ENCODE assay signal across 8 cellular contexts in the genomic region with DNA sequence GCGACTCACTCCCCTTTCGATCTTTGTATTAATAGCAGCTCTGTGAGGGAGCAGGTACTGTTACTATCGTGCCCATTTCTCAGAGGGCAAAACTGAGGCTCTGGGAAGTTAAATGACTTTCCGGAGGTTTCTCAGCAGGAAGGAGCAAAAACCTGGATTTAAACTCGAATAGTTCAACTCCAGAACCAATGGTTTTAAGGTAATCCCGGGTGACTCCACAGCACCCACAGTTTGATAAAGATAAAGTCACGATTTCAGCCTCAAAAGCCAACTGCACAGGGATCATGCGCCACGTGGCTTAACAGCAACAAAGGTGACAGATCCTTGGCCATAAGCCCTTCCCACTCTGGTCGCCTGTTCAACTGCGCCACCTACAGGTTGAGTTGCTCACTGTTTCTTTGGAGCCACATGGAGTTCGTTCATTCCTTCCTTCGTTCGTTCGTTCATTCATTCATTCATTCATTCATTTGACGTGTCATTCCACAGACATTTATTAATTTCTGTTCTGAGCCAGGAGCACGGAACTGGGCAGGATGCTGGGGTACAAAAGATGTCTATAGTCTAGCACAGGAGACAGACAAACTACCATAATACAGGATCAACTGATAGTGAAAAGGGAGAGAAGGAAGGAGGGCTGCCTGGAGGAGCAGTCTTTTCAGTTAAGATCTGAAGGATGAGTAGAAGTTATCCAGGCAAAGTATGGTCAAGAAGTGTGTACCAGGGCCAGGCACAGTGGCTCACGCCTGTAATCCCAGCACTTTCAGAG.
DNase-seq lines count a peak whose midpoint lies in the region; ATAC-seq and TF ChIP-seq lines count a peak whose summit lies in the region.

No MANE protein-coding gene starts in this region.

- H3K4me1 Mint-ChIP-seq in activated naive CD8-positive, alpha-beta T cell treated with anti-CD3 and anti-CD28 coated beads for 36 hours: peaks cover 5% of the 10 kb centered on the region

- TF ChIP-seq POLR2A in HCT116 (IDR thresholded peaks at IDR 0.05; ENCODE audit: borderline replicate concordance, extremely low read depth, insufficient read depth, insufficient read length): no peak

- DNase-seq in COLO829 (ENCODE audit: low spot score): peak; percentile 84
- DNase-seq in HCT116 (ENCODE audit: low read depth, low spot score): peak; percentile 82
- DNase-seq in activated naive CD8-positive, alpha-beta T cell treated with anti-CD3 and anti-CD28 coated beads for 36 hours: peak; percentile 57
- peak; percentile 51 for DNase-seq in left ventricle myocardium superior
- DNase-seq in cerebellar nuclear complex (lab: John Stamatoyannopoulos, UW): no peak

- H3K9ac ChIP-seq in HCT116 (ENCODE audit: low read length) (no peak overlapping the region), rectal smooth muscle tissue (ENCODE audit: low read length) (no peak overlapping the region)

- H3K36me3 ChIP-seq in HCT116 (ENCODE audit: control insufficient read depth in 1 of 2, insufficient read depth in 2 of 2, low read length in 2 of 2): no peaks in the 10 kb centered on the region
- no peaks in the 10 kb centered on the region for H3K36me3 ChIP-seq in rectal smooth muscle tissue (ENCODE audit: control insufficient read depth, insufficient read depth, low read length)

- H3K9me3 Mint-ChIP-seq in activated naive CD8-positive, alpha-beta T cell treated with anti-CD3 and anti-CD28 coated beads for 36 hours: peaks cover 1% of the 10 kb centered on the region

- no peak overlapping the region for H3K4me3 Mint-ChIP-seq in activated naive CD8-positive, alpha-beta T cell treated with anti-CD3 and anti-CD28 coated beads for 36 hours

- H3K27ac ChIP-seq in HCT116 (ENCODE audit: low read depth, low read length): no peak overlapping the region
- H3K27ac ChIP-seq in rectal smooth muscle tissue (ENCODE audit: low read depth, low read length): no peak overlapping the region

- no peaks in the 10 kb centered on the region for H3K4me1 ChIP-seq in HCT116 (ENCODE audit: control insufficient read depth in 1 of 2, insufficient read depth in 2 of 2, low read length in 2 of 2)
- H3K4me1 ChIP-seq in rectal smooth muscle tissue (ENCODE audit: control insufficient read depth, insufficient read depth, low read length): peaks cover 2% of the 10 kb centered on the region

- ATAC-seq in HCT116: peak; percentile 98
- peak; percentile 82 for ATAC-seq in left ventricle myocardium superior
- ATAC-seq in HG03095 (IDR thresholded peaks at IDR 0.05; ENCODE audit: unreplicated experiment): no peak

- no peak overlapping the region for H3K27ac Mint-ChIP-seq in activated naive CD8-positive, alpha-beta T cell treated with anti-CD3 and anti-CD28 coated beads for 36 hours

- H3K4me2 ChIP-seq in HCT116 (ENCODE audit: low read length): no peak overlapping the region

- intact Hi-C loops in HCT116 (cut with micrococcal nuclease): loop anchor here (5.0 kb wide), 1 partner anchor 761 kb away; no protein-coding TSS in a partner anchor
- intact Hi-C loops in left ventricle myocardium superior (cut with micrococcal nuclease): no loop called here

- RAD21 ChIA-PET in HCT116 (lab: Charles Lee; ENCODE audit: low non-redundant PET in 1 of 2, low total read pairs in 2 of 2, uncharacterized antibody in 2 of 2, unreplicated experiment in 2 of 2): no interaction called here

- CTCF ChIA-PET in HCT116 (lab: Charles Lee): no interaction called here

- no peaks in the 10 kb centered on the region for H3K79me2 ChIP-seq in HCT116 (ENCODE audit: insufficient read depth, low read length)

- no peaks in the 10 kb centered on the region for H3K9me3 ChIP-seq in HCT116 (ENCODE audit: control insufficient read depth in 1 of 2, insufficient read depth in 1 of 2, low read depth in 1 of 2, low read length in 2 of 2)

- no peaks in the 10 kb centered on the region for H3K36me3 Mint-ChIP-seq in activated naive CD8-positive, alpha-beta T cell treated with anti-CD3 and anti-CD28 coated beads for 36 hours

- H3K27me3 Mint-ChIP-seq in activated naive CD8-positive, alpha-beta T cell treated with anti-CD3 and anti-CD28 coated beads for 36 hours: peaks cover 55% of the 10 kb centered on the region

- no peaks in the 10 kb centered on the region for H4K20me1 ChIP-seq in HCT116 (ENCODE audit: insufficient read depth)

- TF ChIP-seq RAD21 in HCT116 (IDR thresholded peaks at IDR 0.05; ENCODE audit: low read depth): peak; percentile 82

- H3K4me3 ChIP-seq in HCT116 (replicated peaks in 1 of 2; ENCODE audit: low read depth in 1 of 2, low read length in 2 of 2) (no peak overlapping the region), rectal smooth muscle tissue (ENCODE audit: low read length) (peak overlapping the region; percentile 43)

- TF ChIP-seq CTCF in HCT116 (IDR thresholded peaks at IDR 0.05 in 2 of 3, conservative IDR thresholded peaks at IDR 0.05 in 1 of 3; ENCODE audit: borderline replicate concordance in 1 of 3, insufficient read depth in 1 of 3, low read depth in 2 of 3, low read length in 2 of 3): peak; percentile 72 to 87 (median 80)

- H3K9me2 ChIP-seq in HCT116 (ENCODE audit: insufficient read depth): no peaks in the 10 kb centered on the region

- POLR2A ChIA-PET in HCT116 (lab: Charles Lee): no interaction called here

- BruUV-seq in HCT116 (replicated peaks; lab: Mats Ljungman, UMichigan): no TSS peak

- peaks cover 21% of the 10 kb centered on the region for H3K27me3 ChIP-seq in HCT116 (ENCODE audit: insufficient read depth, low read length)
- peaks cover 6% of the 10 kb centered on the region for H3K27me3 ChIP-seq in rectal smooth muscle tissue (ENCODE audit: control insufficient read depth, insufficient read depth, low read length)

- no peak overlapping the region for H2AFZ ChIP-seq in HCT116 (ENCODE audit: low read depth, low read length, poor library complexity, severe bottlenecking)

TF ChIP-seq in HCT116, 20 proteins besides CTCF, POLR2A, EP300 and RAD21:
- TF ChIP-seq YY1 (IDR thresholded peaks at IDR 0.05; ENCODE audit: extremely low read depth, insufficient replicate concordance, low read depth, low read length) (no peak), CBX3 (IDR thresholded peaks at IDR 0.05; ENCODE audit: low read depth) (peak; percentile 87), EGR1 (IDR thresholded peaks at IDR 0.05; ENCODE audit: low read depth) (no peak), SIN3A (IDR thresholded peaks at IDR 0.05; ENCODE audit: low read depth) (no peak), SP1 (IDR thresholded peaks at IDR 0.05; ENCODE audit: low read depth) (peak; percentile 27; the same call in 1 of the 2 replicates), MAX (IDR thresholded peaks at IDR 0.05) (peak; percentile 99), ZBTB33 (IDR thresholded peaks at IDR 0.05; ENCODE audit: extremely low read depth, insufficient replicate concordance, low read length) (no peak)

TF ChIP-seq in PFSK-1, 5 proteins besides CTCF, POLR2A, EP300 and RAD21:
- TF ChIP-seq SIN3A (IDR thresholded peaks at IDR 0.05; ENCODE audit: borderline replicate concordance, insufficient read depth, low read length) (peak; percentile 87; the same call in 1 of the 2 replicates), REST (IDR thresholded peaks at IDR 0.05; ENCODE audit: insufficient read depth in 1 of 2, low read depth in 2 of 2, low read length in 2 of 2) (no peak)

Comparison
In these comparisons a context has a peak if more than half of its experiments do, and no peak if none do; other contexts are left out.
1. DNase-seq: peak in COLO829 (single experiment), HCT116 (single experiment), activated naive CD8-positive, alpha-beta T cell treated with anti-CD3 and anti-CD28 coated beads for 36 hours (single experiment) and left ventricle myocardium superior (single experiment); none in cerebellar nuclear complex (0 of 2).